ENCODE assay signal across 9 cellular contexts in the genomic region with DNA sequence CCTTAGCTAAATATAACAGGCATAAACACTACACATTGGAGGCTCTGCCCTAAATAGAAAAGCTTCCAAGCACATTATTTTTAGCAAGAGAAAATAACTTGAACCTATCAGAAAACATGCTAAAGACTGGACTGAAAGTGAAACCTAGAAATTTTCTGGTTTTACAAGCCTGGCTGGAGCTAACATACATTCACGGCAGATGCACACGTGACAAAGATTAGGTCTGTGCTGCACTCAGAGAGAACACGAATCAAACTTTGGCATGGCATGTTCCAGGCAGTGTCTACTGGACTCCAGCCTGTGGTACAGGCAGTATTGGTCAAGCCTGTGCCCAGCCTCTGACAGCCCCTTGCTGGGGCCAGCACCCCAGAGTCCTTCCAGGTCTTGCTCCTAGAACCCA.
DNase-seq lines count a peak whose midpoint lies in the region; ATAC-seq and TF ChIP-seq lines count a peak whose summit lies in the region.
"Had no signal": no experiment of that assay in that cellular context is flagged by ENCODE, and none has a peak within 500 bp of the region (broad histone marks: within the 10 kb centered on the region; RNA-seq: fewer than 3 reads in every experiment).

No MANE protein-coding gene starts in this region.

- H3K9ac ChIP-seq in mesenchymal stem cell (ENCODE audit: low read length) = no peak overlapping the region

- BruUV-seq in OCI-LY7 (replicated peaks; lab: Mats Ljungman, UMichigan) (no TSS peak), PC-9 (replicated peaks; lab: Mats Ljungman, UMichigan) (no TSS peak)

- no peaks in the 10 kb centered on the region for H4K20me1 ChIP-seq in OCI-LY7 (ENCODE audit: insufficient read depth, low read length)
- no peaks in the 10 kb centered on the region for H4K20me1 ChIP-seq in PC-9 (ENCODE audit: insufficient read depth)

- H2BK5ac ChIP-seq in mesenchymal stem cell (ENCODE audit: low read depth, low read length, poor library complexity, severe bottlenecking) = no peak overlapping the region

- H3K4ac ChIP-seq in mesenchymal stem cell (ENCODE audit: low read depth in 1 of 2, low read length in 2 of 2) = no peak overlapping the region

- no peaks in the 10 kb centered on the region for H3F3A ChIP-seq in PC-9 (ENCODE audit: insufficient read depth, low read depth)

- H3K9me3 ChIP-seq in KOPT-K1 (ENCODE audit: insufficient read depth, low read length, poor library complexity, severe bottlenecking) (no peaks in the 10 kb centered on the region), mesenchymal stem cell (ENCODE audit: control insufficient read depth, low read length) (peaks cover 8% of the 10 kb centered on the region), OCI-LY7 (ENCODE audit: low read length) (no peaks in the 10 kb centered on the region), PC-9 (ENCODE audit: insufficient read depth, low read depth) (no peaks in the 10 kb centered on the region)
- H3K9me3 ChIP-seq: SJSA1 had no signal

- no peak overlapping the region for H4K8ac ChIP-seq in mesenchymal stem cell (ENCODE audit: low read length)

- no peak overlapping the region for H2AK5ac ChIP-seq in mesenchymal stem cell (ENCODE audit: low read length, severe bottlenecking)

- no peak overlapping the region for H2BK120ac ChIP-seq in mesenchymal stem cell (ENCODE audit: low read depth, low read length)

- CTCF ChIA-PET in OCI-LY7 (lab: Charles Lee; ENCODE audit: unreplicated experiment) = no interaction called here
- CTCF ChIA-PET in PC-9 (lab: Charles Lee) = interaction anchor here (0.5 kb wide), 1 partner anchor 595 kb away, joined by 3 read pairs; no protein-coding TSS in a partner anchor

- H3K18ac ChIP-seq in mesenchymal stem cell (ENCODE audit: low read depth in 1 of 2, low read length in 2 of 2) = no peak overlapping the region

- H3K27me3 ChIP-seq in mesenchymal stem cell (ENCODE audit: control insufficient read depth in 1 of 2, insufficient read depth in 1 of 2, low read length in 2 of 2) (peaks cover 47 to 88% of the 10 kb centered on the region in 2 experiments), PC-9 (ENCODE audit: insufficient read depth, low read depth) (peaks cover 38% of the 10 kb centered on the region)
- H3K27me3 ChIP-seq: SJSA1 had no signal

- H3K4me2 ChIP-seq in mesenchymal stem cell (ENCODE audit: low read length, poor library complexity, severe bottlenecking) (no peak overlapping the region), OCI-LY7 (ENCODE audit: low read length) (no peak overlapping the region), PC-9 (no peak overlapping the region)

- H3K4me1 ChIP-seq in mesenchymal stem cell (ENCODE audit: control insufficient read depth, insufficient read depth, low read depth, low read length) (peaks cover 2% of the 10 kb centered on the region), OCI-LY7 (ENCODE audit: insufficient read depth, low read length, poor library complexity, severe bottlenecking) (no peaks in the 10 kb centered on the region), PC-9 (replicated peaks; ENCODE audit: insufficient read depth) (no peaks in the 10 kb centered on the region)
- H3K4me1 ChIP-seq: SJSA1 had no signal

- H2AFZ ChIP-seq in mesenchymal stem cell (ENCODE audit: low read depth, low read length) (no peak overlapping the region), OCI-LY7 (ENCODE audit: low read length) (no peak overlapping the region), PC-9 (no peak overlapping the region)

- 86% methylated on average over 3 of the region's 3 CpGs for WGBS in mesenchymal stem cell

- H3K14ac ChIP-seq in mesenchymal stem cell (ENCODE audit: low read length in 2 of 2) = no peak overlapping the region

- POLR2A ChIA-PET in OCI-LY7 (lab: Charles Lee) = no interaction called here
- POLR2A ChIA-PET in PC-9 (lab: Charles Lee; ENCODE audit: unreplicated experiment) = no interaction called here

- no peak overlapping the region for H4K91ac ChIP-seq in mesenchymal stem cell (ENCODE audit: low read length)

- H3K36me3 ChIP-seq in KOPT-K1 (ENCODE audit: insufficient read depth, low read length) = no peaks in the 10 kb centered on the region
- H3K36me3 ChIP-seq in mesenchymal stem cell (ENCODE audit: control insufficient read depth in 1 of 2, insufficient read depth in 2 of 2, low read depth in 1 of 2, low read length in 2 of 2) = no peaks in the 10 kb centered on the region
- H3K36me3 ChIP-seq in OCI-LY7 (ENCODE audit: insufficient read depth, low read length) = no peaks in the 10 kb centered on the region
- no peaks in the 10 kb centered on the region for H3K36me3 ChIP-seq in PC-9 (ENCODE audit: low read depth)
- H3K36me3 ChIP-seq: SJSA1 had no signal

- no peaks in the 10 kb centered on the region for H3K79me1 ChIP-seq in mesenchymal stem cell (replicated peaks; ENCODE audit: low read length, poor library complexity, severe bottlenecking)

- no peak overlapping the region for H3K23ac ChIP-seq in mesenchymal stem cell (ENCODE audit: low read length in 2 of 2)

- no peak overlapping the region for H2BK12ac ChIP-seq in mesenchymal stem cell (ENCODE audit: low read length in 2 of 2)

- intact Hi-C loops in OCI-LY7 (cut with micrococcal nuclease; ENCODE audit: unreplicated experiment) = no loop called here
- intact Hi-C loops in PC-9 (cut with micrococcal nuclease; ENCODE audit: unreplicated experiment) = no loop called here

- H3K4me3 ChIP-seq in mesenchymal stem cell (ENCODE audit: insufficient read depth in 1 of 2, low read depth in 1 of 2, low read length in 2 of 2) (no peak overlapping the region), OCI-LY7 (ENCODE audit: low read depth, low read length, poor library complexity, severe bottlenecking) (no peak overlapping the region), PC-9 (no peak overlapping the region)
- H3K4me3 ChIP-seq: SJSA1 had no signal

- H3K27ac ChIP-seq in KOPT-K1 (ENCODE audit: low read depth, low read length, poor library complexity, severe bottlenecking) = peak overlapping the region; percentile 18
- no peak overlapping the region for H3K27ac ChIP-seq in mesenchymal stem cell (ENCODE audit: low read length, poor library complexity, severe bottlenecking)
- H3K27ac ChIP-seq in OCI-LY7 (ENCODE audit: low read depth, low read length, poor library complexity, severe bottlenecking) = no peak overlapping the region
- H3K27ac ChIP-seq in PC-9 = no peak overlapping the region
- H3K27ac ChIP-seq: SJSA1 had no signal

- TF ChIP-seq CTCF in OCI-LY7 (conservative IDR thresholded peaks at IDR 0.05; ENCODE audit: low read length) (no peak), PC-9 (conservative IDR thresholded peaks at IDR 0.05) (no peak)

- H2BK15ac ChIP-seq in mesenchymal stem cell (ENCODE audit: low read depth, poor library complexity, severe bottlenecking) = no peak overlapping the region

- H3K9me2 ChIP-seq in OCI-LY7 (ENCODE audit: insufficient read depth, low read length) (no peaks in the 10 kb centered on the region), PC-9 (ENCODE audit: insufficient read depth) (no peaks in the 10 kb centered on the region)

- H3K79me2 ChIP-seq in OCI-LY7 (ENCODE audit: insufficient read depth, low read depth, low read length) (no peaks in the 10 kb centered on the region), PC-9 (ENCODE audit: low read depth) (no peaks in the 10 kb centered on the region)

- ATAC-seq in GM18867 (IDR thresholded peaks at IDR 0.05; ENCODE audit: unreplicated experiment) (peak; percentile 67), GM21619 (IDR thresholded peaks at IDR 0.05; ENCODE audit: unreplicated experiment) (peak; percentile 65), HG02571 (IDR thresholded peaks at IDR 0.05; ENCODE audit: unreplicated experiment) (no peak)

- DNase-seq in mesenchymal stem cell (peak; percentile 8), EL (no peak), OCI-LY7 (ENCODE audit: low spot score) (no peak), PC-9 (no peak)
